In the genomic region with DNA sequence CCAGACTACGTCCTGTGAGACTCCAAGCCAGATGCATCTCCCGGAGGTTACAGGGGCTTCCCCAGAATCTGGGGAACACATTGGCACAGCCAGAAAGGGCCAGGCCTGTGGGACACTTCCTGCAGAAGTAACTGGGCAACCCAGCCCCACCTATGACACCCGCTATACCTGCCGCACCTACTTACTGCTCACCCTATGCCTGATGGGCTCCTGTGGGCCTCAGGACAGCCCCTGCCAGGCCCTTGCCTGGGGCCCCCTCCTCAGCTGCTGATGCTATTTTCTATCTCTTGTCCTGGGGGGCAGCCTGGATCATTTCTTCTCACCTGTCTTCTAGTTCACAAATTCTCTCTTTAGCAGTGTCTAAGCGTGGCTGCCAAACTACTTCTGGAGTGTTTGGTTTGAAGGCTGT, we compare ENCODE assay signal across 3 cellular contexts.
TF ChIP-seq lines count a peak whose summit lies in the region.

No MANE protein-coding gene starts in this region.

TF ChIP-seq in SK-N-SH treated with all-trans-retinoic acid at 6 μM for 48 hours, 23 proteins besides CTCF, POLR2A, EP300 and RAD21:
- TF ChIP-seq ZFP30 (CRISPR knock-in tag; IDR thresholded peaks at IDR 0.05) (peak; percentile 94), OSR1 (CRISPR knock-in tag; IDR thresholded peaks at IDR 0.05) (no peak), ZFP3 (CRISPR knock-in tag; IDR thresholded peaks at IDR 0.05) (no peak)
TF ChIP-seq in SK-N-SH treated with all-trans-retinoic acid at 6 μM for 48 hours: peak in this region for 1.

TF ChIP-seq in SK-N-SH, 30 proteins besides CTCF, POLR2A, EP300 and RAD21:
- TF ChIP-seq ELF1 (IDR thresholded peaks at IDR 0.05) (no peak), RCOR1 (IDR thresholded peaks at IDR 0.05; ENCODE audit: low read length) (no peak), GABPA (IDR thresholded peaks at IDR 0.05; ENCODE audit: low read depth) (no peak), TCF12 (IDR thresholded peaks at IDR 0.05) (no peak), RFX5 (IDR thresholded peaks at IDR 0.05; ENCODE audit: low read length) (no peak), MEF2A (IDR thresholded peaks at IDR 0.05; ENCODE audit: borderline replicate concordance, low read depth) (no peak), JUND (IDR thresholded peaks at IDR 0.05) (no peak), FOXM1 (IDR thresholded peaks at IDR 0.05; ENCODE audit: low read depth) (no peak), SMC3 (IDR thresholded peaks at IDR 0.05; ENCODE audit: low read depth, low read length) (no peak)
- TF ChIP-seq, protein P1, sequence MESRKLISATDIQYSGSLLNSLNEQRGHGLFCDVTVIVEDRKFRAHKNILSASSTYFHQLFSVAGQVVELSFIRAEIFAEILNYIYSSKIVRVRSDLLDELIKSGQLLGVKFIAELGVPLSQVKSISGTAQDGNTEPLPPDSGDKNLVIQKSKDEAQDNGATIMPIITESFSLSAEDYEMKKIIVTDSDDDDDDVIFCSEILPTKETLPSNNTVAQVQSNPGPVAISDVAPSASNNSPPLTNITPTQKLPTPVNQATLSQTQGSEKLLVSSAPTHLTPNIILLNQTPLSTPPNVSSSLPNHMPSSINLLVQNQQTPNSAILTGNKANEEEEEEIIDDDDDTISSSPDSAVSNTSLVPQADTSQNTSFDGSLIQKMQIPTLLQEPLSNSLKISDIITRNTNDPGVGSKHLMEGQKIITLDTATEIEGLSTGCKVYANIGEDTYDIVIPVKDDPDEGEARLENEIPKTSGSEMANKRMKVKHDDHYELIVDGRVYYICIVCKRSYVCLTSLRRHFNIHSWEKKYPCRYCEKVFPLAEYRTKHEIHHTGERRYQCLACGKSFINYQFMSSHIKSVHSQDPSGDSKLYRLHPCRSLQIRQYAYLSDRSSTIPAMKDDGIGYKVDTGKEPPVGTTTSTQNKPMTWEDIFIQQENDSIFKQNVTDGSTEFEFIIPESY (IDR thresholded peaks at IDR 0.05; ENCODE audit: borderline replicate concordance, low read depth): no peak

TF ChIP-seq in endothelial cell of umbilical vein, 7 proteins besides CTCF, POLR2A, EP300 and RAD21:
- TF ChIP-seq POLR2AphosphoS5 (IDR thresholded peaks at IDR 0.05; ENCODE audit: insufficient read depth, low read depth, low read length): peak; percentile 34
- TF ChIP-seq FOS (IDR thresholded peaks at IDR 0.05; ENCODE audit: borderline replicate concordance, insufficient read depth, low read length): no peak
TF ChIP-seq in endothelial cell of umbilical vein: peak in this region for 1.
